Comparison of ENCODE assay signal across 14 cellular contexts in genomic region chr6:134508862-134509498, GRCh38.
"Had no signal": no experiment of that assay in that cellular context is flagged by ENCODE, and none has a peak within 500 bp of the region (broad histone marks: within the 10 kb centered on the region; RNA-seq: fewer than 3 reads in every experiment).

No MANE protein-coding gene starts in this region.

- H3K27ac ChIP-seq: left lung, suprapubic skin, transverse colon had no signal

- H3K9me3 ChIP-seq: left lung, suprapubic skin, transverse colon had no signal

- DNase-seq: activated B cell treated with CpG ODN at 0.5 μM for 24 hours; activated naive CD4-positive, alpha-beta T cell; activated naive CD8-positive, alpha-beta T cell treated with anti-CD3 and anti-CD28 coated beads for 36 hours; amniotic stem cell; effector memory CD8-positive, alpha-beta T cell; hypothalamus; islet precursor cell; left lung; stimulated activated CD4-positive, alpha-beta T cell treated with anti-CD3 and anti-CD28 coated beads, Interleukin-2, amount 100 ng/mL, for 48 hours; stimulated activated naive CD8-positive, alpha-beta T cell treated with anti-CD3 and anti-CD28 coated beads, Interleukin-15, amount 100 ng/mL, for 72 hours; T-helper 1 cell; T-helper 9 cell; transverse colon had no signal

- H3K4me1 ChIP-seq: transverse colon had no signal

- H3K27me3 ChIP-seq: left lung, suprapubic skin, transverse colon had no signal

- H3K36me3 ChIP-seq: left lung, suprapubic skin, transverse colon had no signal

- H3K4me3 ChIP-seq: left lung, suprapubic skin, transverse colon had no signal
